In genomic region chr6:133707456-133707855, GRCh38 we compare ENCODE assay signal across 10 cellular contexts.
DNase-seq lines count a peak whose midpoint lies in the region; ATAC-seq and TF ChIP-seq lines count a peak whose summit lies in the region.
"Had no signal": no experiment of that assay in that cellular context is flagged by ENCODE, and none has a peak within 500 bp of the region (broad histone marks: within the 10 kb centered on the region; RNA-seq: fewer than 3 reads in every experiment).

No MANE protein-coding gene starts in this region.

- no peak overlapping the region for H3K27ac Mint-ChIP-seq in immature natural killer cell
- no peak overlapping the region for H3K27ac Mint-ChIP-seq in CD14-positive monocyte
- H3K27ac Mint-ChIP-seq: activated naive CD8-positive, alpha-beta T cell treated with anti-CD3 and anti-CD28 coated beads, Interleukin-2, amount 10 ng/mL, durations not matched to agents 7 days and 5 days; natural killer cell had no signal

- peaks cover 0 to 3% (median 3%) of the 10 kb centered on the region in 3 donors for H3K27me3 Mint-ChIP-seq in immature natural killer cell (ENCODE audit: low read depth in 3 of 3)
- peaks cover 3 to 6% (median 6%) of the 10 kb centered on the region in 3 donors for H3K27me3 Mint-ChIP-seq in CD14-positive monocyte (ENCODE audit: low read depth in 3 of 3)

- H3K36me3 ChIP-seq in SJSA1 (no peaks in the 10 kb centered on the region), upper lobe of right lung (no peaks in the 10 kb centered on the region)

- H3K27me3 ChIP-seq in SJSA1 (replicated peaks) (no peaks in the 10 kb centered on the region), upper lobe of right lung (no peaks in the 10 kb centered on the region)

- H3K36me3 Mint-ChIP-seq in immature natural killer cell (no peaks in the 10 kb centered on the region), CD14-positive monocyte (no peaks in the 10 kb centered on the region)
- H3K36me3 Mint-ChIP-seq: activated naive CD8-positive, alpha-beta T cell treated with anti-CD3 and anti-CD28 coated beads, Interleukin-2, amount 10 ng/mL, durations not matched to agents 7 days and 5 days; natural killer cell had no signal

- peaks cover 37% of the 10 kb centered on the region for H3K4me1 ChIP-seq in SJSA1 (replicated peaks)
- H3K4me1 ChIP-seq in upper lobe of right lung = no peaks in the 10 kb centered on the region

- TF ChIP-seq CTCF in upper lobe of right lung (IDR thresholded peaks at IDR 0.05) = no peak
- TF ChIP-seq CTCF in CD14-positive monocyte (IDR thresholded peaks at IDR 0.05) = no peak

- no peak overlapping the region for H3K4me3 ChIP-seq in SJSA1
- no peak overlapping the region for H3K4me3 ChIP-seq in upper lobe of right lung

- H3K9me3 ChIP-seq in SJSA1 (replicated peaks) = no peaks in the 10 kb centered on the region
- no peaks in the 10 kb centered on the region for H3K9me3 ChIP-seq in upper lobe of right lung

- intact Hi-C loops in upper lobe of right lung (cut with DNase I) (no loop called here), CD14-positive monocyte (cut with micrococcal nuclease) (no loop called here)

- H3K27ac ChIP-seq in SJSA1 (peak overlapping the region; percentile 84), upper lobe of right lung (no peak overlapping the region)

- peak; percentile 96 for ATAC-seq in HG02938 (IDR thresholded peaks at IDR 0.05; ENCODE audit: unreplicated experiment)
- ATAC-seq in upper lobe of right lung = no peak
- ATAC-seq in HG03135 (IDR thresholded peaks at IDR 0.05; ENCODE audit: unreplicated experiment) = no peak

- DNase-seq in GM04504 (ENCODE audit: low read depth) (peak; percentile 87), SJSA1 (ENCODE audit: low read depth in 1 of 2, low spot score in 2 of 2) (peak; percentile 57 to 76), immature natural killer cell (peak; percentile 20 to 31 (median 23)), NCI-H2081 (lab: John Stamatoyannopoulos, UW) (no peak), upper lobe of right lung (no peak), CD14-positive monocyte (ENCODE audit: low spot score) (no peak)
- DNase-seq: activated naive CD8-positive, alpha-beta T cell treated with anti-CD3 and anti-CD28 coated beads, Interleukin-2, amount 10 ng/mL, durations not matched to agents 7 days and 5 days; natural killer cell had no signal

- H3K4me3 Mint-ChIP-seq in immature natural killer cell = no peak overlapping the region
- H3K4me3 Mint-ChIP-seq in CD14-positive monocyte = no peak overlapping the region
- H3K4me3 Mint-ChIP-seq: activated naive CD8-positive, alpha-beta T cell treated with anti-CD3 and anti-CD28 coated beads, Interleukin-2, amount 10 ng/mL, durations not matched to agents 7 days and 5 days; natural killer cell had no signal

- H3K4me1 Mint-ChIP-seq in immature natural killer cell (peaks cover 0 to 2% of the 10 kb centered on the region in 2 donors), CD14-positive monocyte (no peaks in the 10 kb centered on the region)
- H3K4me1 Mint-ChIP-seq: natural killer cell had no signal

- peaks cover 0 to 21% (median 3%) of the 10 kb centered on the region in 6 donors for H3K9me3 Mint-ChIP-seq in immature natural killer cell
- H3K9me3 Mint-ChIP-seq in CD14-positive monocyte = peaks cover 0 to 8% (median 3%) of the 10 kb centered on the region in 7 donors
- H3K9me3 Mint-ChIP-seq: activated naive CD8-positive, alpha-beta T cell treated with anti-CD3 and anti-CD28 coated beads, Interleukin-2, amount 10 ng/mL, durations not matched to agents 7 days and 5 days had no signal

Comparison
In these comparisons a context has a peak if more than half of its experiments do, and no peak if none do; other contexts are left out.
1. DNase-seq: peak in GM04504 (single experiment), SJSA1 (2 of 2) and immature natural killer cell (3 of 3); none in NCI-H2081 (0 of 2), upper lobe of right lung (single experiment) and CD14-positive monocyte (single experiment).